ENCODE assay signal across 20 cellular contexts in the genomic region with DNA sequence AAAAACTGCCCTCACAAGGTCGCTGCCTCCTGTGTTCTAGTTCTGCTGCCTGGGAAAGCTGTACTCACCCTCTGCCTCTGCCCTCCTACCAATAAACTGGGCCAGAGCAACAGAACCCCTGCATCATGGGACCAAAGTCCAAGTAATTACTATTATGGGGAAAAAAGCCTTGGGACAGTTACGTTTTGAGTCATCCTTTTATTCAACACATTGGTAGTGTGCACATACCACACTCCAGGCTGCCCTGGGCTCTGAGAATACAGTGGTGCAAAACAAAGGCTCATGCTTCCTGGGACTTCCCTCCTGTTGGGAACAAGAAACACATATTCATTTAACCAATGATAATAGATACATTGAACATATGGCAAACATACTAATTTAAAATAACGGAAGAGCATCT. TPM values are rescaled to one million over a fixed set of nuclear protein-coding genes. Genes with fewer than 3 reads are reported as not detected.
DNase-seq lines count a peak whose midpoint lies in the region; ATAC-seq and TF ChIP-seq lines count a peak whose summit lies in the region.
"Had no signal": no experiment of that assay in that cellular context is flagged by ENCODE, and none has a peak within 500 bp of the region (broad histone marks: within the 10 kb centered on the region; RNA-seq: fewer than 3 reads in every experiment).

No MANE protein-coding gene starts in this region.

- peak; percentile 38 for DNase-seq in EL
- DNase-seq in M059J (ENCODE audit: low read depth) = peak; percentile 28
- no peak for DNase-seq in endodermal cell
- no peak for DNase-seq in activated T-cell treated with anti-CD3 and anti-CD28 coated beads, Interleukin-2, amount 50 U/mL, for 48 hours
- DNase-seq in DMS79 (lab: John Stamatoyannopoulos, UW) = no peak
- DNase-seq: CD8-positive, alpha-beta T cell; GDM1; Kasumi-1; NCI-H187 treated with DMSO at 0.1 percent for 48 hours; NCI-H345; NCI-H526 treated with DMSO at 0.1 percent for 48 hours; RPMI8226; SJCRH30 had no signal

- H3K9me3 ChIP-seq in gastroesophageal sphincter (no peaks in the 10 kb centered on the region), stomach smooth muscle (ENCODE audit: control insufficient read depth in 2 of 2, low read length in 2 of 2) (no peaks in the 10 kb centered on the region), endodermal cell (ENCODE audit: control insufficient read depth, low read length) (no peaks in the 10 kb centered on the region)
- H3K9me3 ChIP-seq: HAP-1, SJCRH30 had no signal

- peaks cover 0 to 56% (median 3%) of the 10 kb centered on the region in 3 donors for H3K4me1 ChIP-seq in gastroesophageal sphincter
- H3K4me1 ChIP-seq in stomach smooth muscle (ENCODE audit: control insufficient read depth, insufficient read depth, low read length) = peaks cover 37% of the 10 kb centered on the region
- H3K4me1 ChIP-seq in endodermal cell (ENCODE audit: control insufficient read depth, insufficient read depth, low read length) = no peaks in the 10 kb centered on the region
- H3K4me1 ChIP-seq: BLaER1, SJCRH30 had no signal

- H3K4me1 Mint-ChIP-seq in endodermal cell = no peaks in the 10 kb centered on the region

- no peak for ATAC-seq in gastroesophageal sphincter
- ATAC-seq in GM21367 (IDR thresholded peaks at IDR 0.05; ENCODE audit: unreplicated experiment) = no peak
- ATAC-seq: CD8-positive, alpha-beta T cell had no signal

- no peak for TF ChIP-seq EP300 in gastroesophageal sphincter (IDR thresholded peaks at IDR 0.05)

- TF ChIP-seq CTCF in gastroesophageal sphincter (IDR thresholded peaks at IDR 0.05) (no peak), endodermal cell (conservative IDR thresholded peaks at IDR 0.05) (no peak)

- peaks cover 5% of the 10 kb centered on the region for H3K9me3 Mint-ChIP-seq in endodermal cell
- H3K9me3 Mint-ChIP-seq: CD8-positive, alpha-beta T cell had no signal

- no peaks in the 10 kb centered on the region for H3K36me3 ChIP-seq in gastroesophageal sphincter
- H3K36me3 ChIP-seq in stomach smooth muscle (ENCODE audit: control insufficient read depth in 2 of 2, insufficient read depth in 2 of 2, low read length in 2 of 2) = no peaks in the 10 kb centered on the region
- H3K36me3 ChIP-seq in endodermal cell (ENCODE audit: control insufficient read depth, insufficient read depth, low read length) = no peaks in the 10 kb centered on the region
- H3K36me3 ChIP-seq: BLaER1, HAP-1, SJCRH30 had no signal

- H3K27me3 ChIP-seq in gastroesophageal sphincter (no peaks in the 10 kb centered on the region), stomach smooth muscle (ENCODE audit: control insufficient read depth in 1 of 2, insufficient read depth in 2 of 2, low read length in 2 of 2) (no peaks in the 10 kb centered on the region), endodermal cell (ENCODE audit: control insufficient read depth, insufficient read depth, low read length, poor library complexity, severe bottlenecking) (no peaks in the 10 kb centered on the region)
- H3K27me3 ChIP-seq: BLaER1 had no signal

- no peak overlapping the region for H3K4me3 ChIP-seq in gastroesophageal sphincter
- H3K4me3 ChIP-seq in stomach smooth muscle (ENCODE audit: low read length in 2 of 2) = no peak overlapping the region
- H3K4me3 ChIP-seq in endodermal cell (ENCODE audit: low read length) = no peak overlapping the region
- H3K4me3 ChIP-seq: BLaER1, HAP-1, SJCRH30 had no signal

- no peaks in the 10 kb centered on the region for H3K36me3 Mint-ChIP-seq in endodermal cell (ENCODE audit: low read depth)
- H3K36me3 Mint-ChIP-seq: CD8-positive, alpha-beta T cell; IgD-negative memory B cell had no signal

- no peak for TF ChIP-seq POLR2A in gastroesophageal sphincter (IDR thresholded peaks at IDR 0.05)

- WGBS in gastroesophageal sphincter (ENCODE audit: low coverage in 1 of 2), 2 donors = 46 to 54% methylated on average over 3 of the region's 3 CpGs
- WGBS in endodermal cell (ENCODE audit: insufficient coverage in 1 of 2, insufficient read length in 1 of 2), 2 experiments = 60 to 69% methylated on average over 2 to 3 of the region's 3 CpGs

- peak overlapping the region in 3 of 4 donors; percentile 53 to 65 (median 60) for H3K27ac ChIP-seq in gastroesophageal sphincter
- H3K27ac ChIP-seq in stomach smooth muscle (ENCODE audit: low read length) = peak overlapping the region; percentile 64
- no peak overlapping the region for H3K27ac ChIP-seq in endodermal cell (ENCODE audit: low read depth, low read length)
- H3K27ac ChIP-seq: BLaER1, SJCRH30 had no signal

- H3K4me3 Mint-ChIP-seq in endodermal cell = no peak overlapping the region
- H3K4me3 Mint-ChIP-seq: CD8-positive, alpha-beta T cell; IgD-negative memory B cell had no signal

- no peak overlapping the region for H3K27ac Mint-ChIP-seq in endodermal cell
- H3K27ac Mint-ChIP-seq: CD8-positive, alpha-beta T cell; IgD-negative memory B cell had no signal

- H3K9ac ChIP-seq in stomach smooth muscle (ENCODE audit: low read length in 2 of 2) = no peak overlapping the region
- no peak overlapping the region for H3K9ac ChIP-seq in endodermal cell (ENCODE audit: extremely low read depth, low read length, poor library complexity, severe bottlenecking)
- H3K9ac ChIP-seq: BLaER1 had no signal

- H3K27me3 Mint-ChIP-seq in endodermal cell (ENCODE audit: insufficient read depth) = no peaks in the 10 kb centered on the region

RNA-seq across cellular contexts. Expression of a gene that starts 49.0 kb away (rescaled TPM):
- 1.1 and 3.6 TPM in 2 replicates for total RNA-seq in M059J (2014; rRNA removed; shearing (Covaris generic))
- total RNA-seq in gastroesophageal sphincter = 10 to 100 TPM; 22.9 to 96.2 (median 41.4) TPM
- 1 to 10 TPM in 1 of 2 donors, under 1 TPM in 1; 0.86 to 6.3 TPM for total RNA-seq in endodermal cell
- 1.3 TPM for polyA plus RNA-seq in endodermal cell (2013, experiment 1 of 2)
- polyA plus RNA-seq in endodermal cell (2013, experiment 2 of 2) = 2.6 TPM
- total RNA-seq: HT1080, SJCRH30 had no signal

Comparison
In these comparisons a context has a peak if more than half of its experiments do, and no peak if none do; other contexts are left out.
1. DNase-seq: peak in EL (single experiment) and M059J (single experiment); none in endodermal cell (single experiment), activated T-cell treated with anti-CD3 and anti-CD28 coated beads, Interleukin-2, amount 50 U/mL, for 48 hours (0 of 2) and DMS79 (single experiment).